ENCODE assay signal across 13 cellular contexts in the genomic region with DNA sequence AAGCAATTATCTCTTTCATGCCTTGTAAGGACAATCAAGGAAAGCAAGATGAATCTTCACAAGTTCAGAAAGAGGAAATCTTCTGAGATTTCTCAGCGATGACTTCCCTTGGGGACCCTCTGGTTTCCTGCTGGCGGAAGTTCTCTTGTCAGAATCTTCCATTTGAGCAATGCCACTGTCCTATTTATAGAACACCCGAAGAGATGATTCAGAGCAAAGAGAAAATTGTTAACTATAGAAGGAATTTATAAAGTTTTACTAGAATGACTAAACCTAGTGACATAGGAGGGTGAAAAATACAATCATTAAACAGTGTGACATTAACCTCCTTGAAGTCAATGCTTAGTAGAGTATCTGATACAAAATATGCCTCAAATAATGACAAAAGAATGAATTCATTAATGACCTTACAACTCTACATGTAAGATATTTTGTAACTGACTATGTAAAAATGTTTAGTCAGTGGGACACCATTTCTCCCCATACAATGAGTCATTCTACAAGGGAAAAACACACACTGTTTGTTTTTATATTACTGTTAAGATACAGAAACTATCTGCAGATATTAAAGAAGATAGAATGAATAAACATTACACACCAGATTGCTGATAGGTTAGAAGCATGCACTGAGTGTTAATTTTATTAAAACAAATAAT.
DNase-seq lines count a peak whose midpoint lies in the region; ATAC-seq lines count a peak whose summit lies in the region.
"Had no signal": no experiment of that assay in that cellular context is flagged by ENCODE, and none has a peak within 500 bp of the region (broad histone marks: within the 10 kb centered on the region; RNA-seq: fewer than 3 reads in every experiment).

No MANE protein-coding gene starts in this region.

- no peaks in the 10 kb centered on the region; the same call in 1 of the 2 replicates for H3K9me3 ChIP-seq in Karpas-422 (ENCODE audit: low read length)

- no peak overlapping the region for H3K9ac ChIP-seq in Karpas-422 (ENCODE audit: low read length)

- no peaks in the 10 kb centered on the region for H3K27me3 ChIP-seq in Karpas-422 (ENCODE audit: low read length)

- no peaks in the 10 kb centered on the region for H3K9me2 ChIP-seq in Karpas-422 (replicated peaks; ENCODE audit: insufficient read depth, low read length)

- no peaks in the 10 kb centered on the region for H3K79me2 ChIP-seq in Karpas-422 (ENCODE audit: low read length)

- DNase-seq in Karpas-422 (peak; percentile 52), iris pigment epithelial cell (ENCODE audit: low read depth) (peak; percentile 47), NCI-H226 (no peak), NCI-H526 treated with DMSO at 0.1 percent for 48 hours (lab: John Stamatoyannopoulos, UW) (no peak)
- no peak for DNase-seq in activated CD8-positive, alpha-beta memory T cell treated with anti-CD3 and anti-CD28 coated beads, Interleukin-2, amount 50 U/mL, for 4 hours
- DNase-seq: activated CD8-positive, alpha-beta memory T cell treated with anti-CD3 and anti-CD28 coated beads, Interleukin-2, amount 10 ng/mL, durations not matched to agents 7 days and 5 days; caudate nucleus; NCI-H1105 treated with DMSO at 0.1 percent for 48 hours; SHP77; trophoblast cell had no signal

- no peak overlapping the region for H3K4me3 ChIP-seq in Karpas-422 (ENCODE audit: low read length)

- no peaks in the 10 kb centered on the region for H4K20me1 ChIP-seq in Karpas-422 (ENCODE audit: insufficient read depth, low read depth, low read length)

- H3K27ac ChIP-seq in Karpas-422 (ENCODE audit: low read length) = no peak overlapping the region

- no peaks in the 10 kb centered on the region for H3K36me3 ChIP-seq in Karpas-422 (ENCODE audit: insufficient read depth, low read length)

- no peak overlapping the region for H3K4me2 ChIP-seq in Karpas-422 (ENCODE audit: low read depth, low read length, poor library complexity, severe bottlenecking)

- ATAC-seq in GM18909 (IDR thresholded peaks at IDR 0.05; ENCODE audit: poor library complexity, unreplicated experiment) = peak; percentile 85
- ATAC-seq in HG02759 (IDR thresholded peaks at IDR 0.05; ENCODE audit: unreplicated experiment) = peak; percentile 93
- ATAC-seq in HG03521 (IDR thresholded peaks at IDR 0.05; ENCODE audit: unreplicated experiment) = no peak
- ATAC-seq: activated CD8-positive, alpha-beta memory T cell treated with anti-CD3 and anti-CD28 coated beads, Interleukin-2, amount 10 ng/mL, durations not matched to agents 7 days and 5 days had no signal

- no peak overlapping the region for H2AFZ ChIP-seq in Karpas-422 (ENCODE audit: low read length)

- no peaks in the 10 kb centered on the region for H3K4me1 ChIP-seq in Karpas-422 (ENCODE audit: low read length)

Comparison
In these comparisons a context has a peak if more than half of its experiments do, and no peak if none do; other contexts are left out.
1. DNase-seq: peak in Karpas-422 (single experiment) and iris pigment epithelial cell (single experiment); none in NCI-H226 (single experiment), NCI-H526 treated with DMSO at 0.1 percent for 48 hours (single experiment) and activated CD8-positive, alpha-beta memory T cell treated with anti-CD3 and anti-CD28 coated beads, Interleukin-2, amount 50 U/mL, for 4 hours (single experiment).